In the genomic region with DNA sequence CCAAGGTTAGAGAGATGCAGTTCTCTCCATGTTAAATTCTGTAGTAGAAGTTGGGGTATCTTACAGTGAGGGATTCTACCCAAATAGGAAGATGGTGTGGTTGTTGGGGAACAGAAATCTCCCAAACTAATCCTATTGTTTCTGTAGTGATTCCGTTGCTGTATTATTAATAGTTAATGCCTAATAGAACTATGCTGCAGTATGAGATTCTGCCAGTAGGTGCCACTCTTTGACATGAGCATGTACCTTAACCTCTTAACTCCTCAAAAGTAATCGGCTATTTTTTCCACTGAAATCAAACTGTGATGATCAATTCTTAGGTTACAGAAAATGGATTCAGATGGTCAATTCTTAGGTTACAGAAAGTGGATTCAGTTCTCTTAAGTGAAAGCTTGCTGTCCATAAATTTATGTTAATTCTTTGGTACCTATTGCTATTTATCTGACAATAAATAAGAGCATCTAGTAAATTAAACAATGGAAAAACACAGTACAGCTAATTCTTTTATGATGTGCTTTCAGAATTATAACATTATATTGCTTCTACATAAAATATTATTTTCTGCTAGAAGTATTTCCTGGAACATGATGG, we compare ENCODE assay signal across 9 cellular contexts.
A peak's percentile ranks its signal among the peaks of the same experiment; 100 is the strongest.
DNase-seq lines count a peak whose midpoint lies in the region; ATAC-seq and TF ChIP-seq lines count a peak whose summit lies in the region.
"Had no signal": no experiment of that assay in that cellular context is flagged by ENCODE, and none has a peak within 500 bp of the region (broad histone marks: within the 10 kb centered on the region; RNA-seq: fewer than 3 reads in every experiment).

No MANE protein-coding gene starts in this region.

- in situ Hi-C loops in HAP-1 (cut with MboI; ENCODE audit: low sequenced_read_pairs): no loop called here

- H3K36me3 ChIP-seq in HAP-1 (replicated peaks) (no peaks in the 10 kb centered on the region), sigmoid colon (no peaks in the 10 kb centered on the region), right atrium auricular region (no peaks in the 10 kb centered on the region)
- H3K36me3 ChIP-seq: MG63 had no signal

- no peak for TF ChIP-seq POLR2A in sigmoid colon (IDR thresholded peaks at IDR 0.05)

- peaks cover 13% of the 10 kb centered on the region for H3K9me3 ChIP-seq in HAP-1
- peaks cover 0 to 5% (median under 1%) of the 10 kb centered on the region in 4 donors for H3K9me3 ChIP-seq in sigmoid colon
- peaks cover 0 to 13% of the 10 kb centered on the region in 2 donors for H3K9me3 ChIP-seq in right atrium auricular region

- H3K4me1 ChIP-seq in HAP-1 (no peaks in the 10 kb centered on the region), sigmoid colon (no peaks in the 10 kb centered on the region), right atrium auricular region (no peaks in the 10 kb centered on the region)

- ATAC-seq in GM21367 (IDR thresholded peaks at IDR 0.05; ENCODE audit: unreplicated experiment): no peak

- no peak for TF ChIP-seq EP300 in sigmoid colon (IDR thresholded peaks at IDR 0.05)

- peak in 1 of 4 experiments; percentile 11 for TF ChIP-seq CTCF in sigmoid colon (IDR thresholded peaks at IDR 0.05)
- TF ChIP-seq CTCF in right atrium auricular region (IDR thresholded peaks at IDR 0.05): peak in 1 of 2 donors; percentile 57

- intact Hi-C loops in sigmoid colon (cut with DNase I): no loop called here

- no peaks in the 10 kb centered on the region for H3K27me3 ChIP-seq in HAP-1 (ENCODE audit: low read depth)
- H3K27me3 ChIP-seq in sigmoid colon: no peaks in the 10 kb centered on the region
- no peaks in the 10 kb centered on the region for H3K27me3 ChIP-seq in right atrium auricular region
- H3K27me3 ChIP-seq: MG63 had no signal

- 83 to 89% methylated on average over 2 of the region's 2 CpGs for WGBS in sigmoid colon, 2 donors

- DNase-seq in AML-193 (lab: John Stamatoyannopoulos, UW) (peak; percentile 25 to 26), HAP-1 (ENCODE audit: low spot score in 2 of 2) (peak; percentile 2 to 27), kidney tubule cell (ENCODE audit: low spot score) (peak; percentile 43), sigmoid colon (no peak), right atrium auricular region (ENCODE audit: low spot score) (no peak), NCI-H1417 treated with DMSO at 0.1 percent for 48 hours (lab: John Stamatoyannopoulos, UW) (no peak)
- DNase-seq in activated gamma-delta T cell treated with anti-CD3 and anti-CD28 coated beads, Interleukin-2, amount 50 U/mL, for 16 hours (ENCODE audit: low read depth): peak; percentile 15
- DNase-seq: MG63 had no signal

- no peak overlapping the region for H3K27ac ChIP-seq in sigmoid colon
- H3K27ac ChIP-seq in right atrium auricular region: no peak overlapping the region

- H3K4me3 ChIP-seq in HAP-1: no peak overlapping the region
- H3K4me3 ChIP-seq in sigmoid colon: no peak overlapping the region
- H3K4me3 ChIP-seq in right atrium auricular region: no peak overlapping the region
- H3K4me3 ChIP-seq: MG63 had no signal

Comparison
In these comparisons a context has a peak if more than half of its experiments do, and no peak if none do; other contexts are left out.
1. DNase-seq: peak in AML-193 (2 of 2), HAP-1 (2 of 2), activated gamma-delta T cell treated with anti-CD3 and anti-CD28 coated beads, Interleukin-2, amount 50 U/mL, for 16 hours (single experiment) and kidney tubule cell (single experiment); none in sigmoid colon (single experiment), right atrium auricular region (single experiment) and NCI-H1417 treated with DMSO at 0.1 percent for 48 hours (single experiment).